2 cellular contexts compared by ENCODE assay signal in genomic region chr6:86152546-86152945, GRCh38.
TF ChIP-seq lines count a peak whose summit lies in the region.

No MANE protein-coding gene starts in this region.

TF ChIP-seq in GM23338, 12 proteins besides CTCF, POLR2A, EP300 and RAD21:
- no peak for TF ChIP-seq ZNF331 (CRISPR knock-in tag; IDR thresholded peaks at IDR 0.05; ENCODE audit: low read depth)
- no peak for TF ChIP-seq NANOG (IDR thresholded peaks at IDR 0.05; ENCODE audit: borderline replicate concordance)
- no peak for TF ChIP-seq ZNF114 (CRISPR knock-in tag; IDR thresholded peaks at IDR 0.05)
- no peak for TF ChIP-seq POLR2AphosphoS5 (IDR thresholded peaks at IDR 0.05; ENCODE audit: low read depth)
- TF ChIP-seq ETS1 (IDR thresholded peaks at IDR 0.05): no peak
- TF ChIP-seq, protein P1, sequence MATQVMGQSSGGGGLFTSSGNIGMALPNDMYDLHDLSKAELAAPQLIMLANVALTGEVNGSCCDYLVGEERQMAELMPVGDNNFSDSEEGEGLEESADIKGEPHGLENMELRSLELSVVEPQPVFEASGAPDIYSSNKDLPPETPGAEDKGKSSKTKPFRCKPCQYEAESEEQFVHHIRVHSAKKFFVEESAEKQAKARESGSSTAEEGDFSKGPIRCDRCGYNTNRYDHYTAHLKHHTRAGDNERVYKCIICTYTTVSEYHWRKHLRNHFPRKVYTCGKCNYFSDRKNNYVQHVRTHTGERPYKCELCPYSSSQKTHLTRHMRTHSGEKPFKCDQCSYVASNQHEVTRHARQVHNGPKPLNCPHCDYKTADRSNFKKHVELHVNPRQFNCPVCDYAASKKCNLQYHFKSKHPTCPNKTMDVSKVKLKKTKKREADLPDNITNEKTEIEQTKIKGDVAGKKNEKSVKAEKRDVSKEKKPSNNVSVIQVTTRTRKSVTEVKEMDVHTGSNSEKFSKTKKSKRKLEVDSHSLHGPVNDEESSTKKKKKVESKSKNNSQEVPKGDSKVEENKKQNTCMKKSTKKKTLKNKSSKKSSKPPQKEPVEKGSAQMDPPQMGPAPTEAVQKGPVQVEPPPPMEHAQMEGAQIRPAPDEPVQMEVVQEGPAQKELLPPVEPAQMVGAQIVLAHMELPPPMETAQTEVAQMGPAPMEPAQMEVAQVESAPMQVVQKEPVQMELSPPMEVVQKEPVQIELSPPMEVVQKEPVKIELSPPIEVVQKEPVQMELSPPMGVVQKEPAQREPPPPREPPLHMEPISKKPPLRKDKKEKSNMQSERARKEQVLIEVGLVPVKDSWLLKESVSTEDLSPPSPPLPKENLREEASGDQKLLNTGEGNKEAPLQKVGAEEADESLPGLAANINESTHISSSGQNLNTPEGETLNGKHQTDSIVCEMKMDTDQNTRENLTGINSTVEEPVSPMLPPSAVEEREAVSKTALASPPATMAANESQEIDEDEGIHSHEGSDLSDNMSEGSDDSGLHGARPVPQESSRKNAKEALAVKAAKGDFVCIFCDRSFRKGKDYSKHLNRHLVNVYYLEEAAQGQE (IDR thresholded peaks at IDR 0.05; ENCODE audit: unreplicated experiment): no peak
- no peak for TF ChIP-seq EZH2 (IDR thresholded peaks at IDR 0.05; ENCODE audit: low read depth, unreplicated experiment)
- TF ChIP-seq EZH2phosphoT487 (IDR thresholded peaks at IDR 0.05; ENCODE audit: unreplicated experiment): no peak
- no peak for TF ChIP-seq ZNF462 (CRISPR knock-in tag; IDR thresholded peaks at IDR 0.05)
- TF ChIP-seq CREB1 (CRISPR knock-in tag; IDR thresholded peaks at IDR 0.05; ENCODE audit: low read depth): no peak
- TF ChIP-seq STAT1 (IDR thresholded peaks at IDR 0.05; ENCODE audit: unreplicated experiment): no peak
- no peak for TF ChIP-seq JUNB (IDR thresholded peaks at IDR 0.05; ENCODE audit: unreplicated experiment)

TF ChIP-seq in H1, 55 proteins besides CTCF, POLR2A, EP300 and RAD21:
- no peak for TF ChIP-seq TEAD4 (IDR thresholded peaks at IDR 0.05; ENCODE audit: low read depth, low read length)
